Comparison of ENCODE assay signal across 14 cellular contexts in the genomic region with DNA sequence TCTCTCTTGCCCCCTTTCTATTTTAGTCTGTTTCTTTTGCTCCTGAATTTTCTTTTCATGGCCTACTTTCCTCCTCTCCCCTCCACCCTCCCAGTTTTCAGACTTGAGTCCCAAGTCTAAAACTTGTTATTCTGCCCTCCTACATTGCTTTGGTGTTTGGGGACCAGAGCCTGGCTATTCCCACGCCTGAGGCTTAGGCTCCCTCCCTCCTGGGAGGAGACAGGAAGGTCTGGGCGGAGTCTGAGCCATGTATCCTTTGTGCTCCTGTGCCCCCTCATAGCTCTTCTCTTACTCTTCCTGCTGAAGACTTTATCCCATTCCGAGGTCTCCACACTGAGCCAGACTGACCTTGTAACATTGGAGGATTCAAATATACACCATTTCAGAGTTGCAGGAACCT.
DNase-seq lines count a peak whose midpoint lies in the region; ATAC-seq and TF ChIP-seq lines count a peak whose summit lies in the region.
"Had no signal": no experiment of that assay in that cellular context is flagged by ENCODE, and none has a peak within 500 bp of the region (broad histone marks: within the 10 kb centered on the region; RNA-seq: fewer than 3 reads in every experiment).

No MANE protein-coding gene starts in this region.

- H3K4me3 ChIP-seq in adrenal gland: no peak overlapping the region

- H3K27me3 ChIP-seq in adrenal gland: no peaks in the 10 kb centered on the region

- H3K9me3 Mint-ChIP-seq in natural killer cell treated with Interleukin-12 subunit alpha and Interleukin-12 subunit beta and Interleukin-15 and Interleukin-18, amount 100 ng/mL, for 72 hours: no peaks in the 10 kb centered on the region

- DNase-seq in NCI-H82 (lab: John Stamatoyannopoulos, UW) (peak; percentile 12), NCI-H82 treated with DMSO at 0.1 percent for 48 hours (lab: John Stamatoyannopoulos, UW; ENCODE audit: unreplicated experiment) (no peak), caudate nucleus (lab: John Stamatoyannopoulos, UW) (no peak), hepatic stellate cell (ENCODE audit: low spot score) (peak; percentile 63), substantia nigra (lab: John Stamatoyannopoulos, UW) (no peak), adrenal gland (no peak), DMS 273 treated with DMSO at 0.1 percent for 48 hours (lab: John Stamatoyannopoulos, UW) (no peak)
- DNase-seq in natural killer cell treated with Interleukin-12 subunit alpha and Interleukin-12 subunit beta and Interleukin-15 and Interleukin-18, amount 100 ng/mL, for 72 hours (ENCODE audit: low spot score): no peak
- DNase-seq: 8988T, C1 segment of cervical spinal cord, KG1, NCI-H1105, NCI-H1694 treated with DMSO at 0.1 percent for 48 hours had no signal

- no peaks in the 10 kb centered on the region for H3K36me3 Mint-ChIP-seq in natural killer cell treated with Interleukin-12 subunit alpha and Interleukin-12 subunit beta and Interleukin-15 and Interleukin-18, amount 100 ng/mL, for 72 hours

- no peaks in the 10 kb centered on the region for H3K9me3 ChIP-seq in adrenal gland (replicated peaks in 1 of 3)

- H3K27ac ChIP-seq in caudate nucleus (ENCODE audit: low read depth, low read length): peak overlapping the region; percentile 67
- peak overlapping the region; percentile 78 for H3K27ac ChIP-seq in substantia nigra (ENCODE audit: low read depth, low read length, poor library complexity, severe bottlenecking)
- H3K27ac ChIP-seq in adrenal gland: no peak overlapping the region
- H3K27ac ChIP-seq: RWPE1 had no signal

- no peak for TF ChIP-seq CTCF in adrenal gland (IDR thresholded peaks at IDR 0.05)

- no peak overlapping the region for H3K27ac Mint-ChIP-seq in natural killer cell treated with Interleukin-12 subunit alpha and Interleukin-12 subunit beta and Interleukin-15 and Interleukin-18, amount 100 ng/mL, for 72 hours

- intact Hi-C loops in adrenal gland (cut with DNase I): no loop called here

- no peaks in the 10 kb centered on the region for H3K4me1 ChIP-seq in adrenal gland (replicated peaks in 1 of 2)

- no peak for TF ChIP-seq POLR2A in adrenal gland (IDR thresholded peaks at IDR 0.05)

- peaks cover 0 to 28% of the 10 kb centered on the region in 2 donors for H3K36me3 ChIP-seq in adrenal gland (replicated peaks in 1 of 2)

- H3K4me1 Mint-ChIP-seq in natural killer cell treated with Interleukin-12 subunit alpha and Interleukin-12 subunit beta and Interleukin-15 and Interleukin-18, amount 100 ng/mL, for 72 hours (ENCODE audit: low read depth in 2 of 2): no peaks in the 10 kb centered on the region

- no peak overlapping the region for H3K4me3 Mint-ChIP-seq in natural killer cell treated with Interleukin-12 subunit alpha and Interleukin-12 subunit beta and Interleukin-15 and Interleukin-18, amount 100 ng/mL, for 72 hours

- 68 to 85% (median 75%) methylated on average over 3 of the region's 3 CpGs for WGBS in adrenal gland, 4 donors

- ATAC-seq in natural killer cell treated with Interleukin-12 subunit alpha and Interleukin-12 subunit beta and Interleukin-15 and Interleukin-18, amount 100 ng/mL, for 72 hours: no peak

- peaks cover 34 to 44% of the 10 kb centered on the region in 2 donors for H3K27me3 Mint-ChIP-seq in natural killer cell treated with Interleukin-12 subunit alpha and Interleukin-12 subunit beta and Interleukin-15 and Interleukin-18, amount 100 ng/mL, for 72 hours

Comparison
In these comparisons a context has a peak if more than half of its experiments do, and no peak if none do; other contexts are left out.
1. DNase-seq: peak in NCI-H82 (single experiment) and hepatic stellate cell (single experiment); none in NCI-H82 treated with DMSO at 0.1 percent for 48 hours (single experiment), caudate nucleus (0 of 61), substantia nigra (0 of 49), adrenal gland (0 of 7), DMS 273 treated with DMSO at 0.1 percent for 48 hours (single experiment) and natural killer cell treated with Interleukin-12 subunit alpha and Interleukin-12 subunit beta and Interleukin-15 and Interleukin-18, amount 100 ng/mL, for 72 hours (single experiment).
2. H3K27ac ChIP-seq: peak in caudate nucleus (single experiment) and substantia nigra (single experiment); none in adrenal gland (0 of 5).